Comparison of ENCODE assay signal across 13 cellular contexts in genomic region chr10:123913688-123914268, GRCh38. TPM values are rescaled to one million over a fixed set of nuclear protein-coding genes. Genes with fewer than 3 reads are reported as not detected.
DNase-seq lines count a peak whose midpoint lies in the region; ATAC-seq and TF ChIP-seq lines count a peak whose summit lies in the region.
"Had no signal": no experiment of that assay in that cellular context is flagged by ENCODE, and none has a peak within 500 bp of the region (broad histone marks: within the 10 kb centered on the region; RNA-seq: fewer than 3 reads in every experiment).

No MANE protein-coding gene starts in this region.

- TF ChIP-seq CTCF in WTC11 (IDR thresholded peaks at IDR 0.05) (no peak), endodermal cell (conservative IDR thresholded peaks at IDR 0.05) (no peak)

- no peak overlapping the region for H3K4me3 ChIP-seq in endodermal cell (ENCODE audit: low read length)
- H3K4me3 ChIP-seq: ascending aorta, smooth muscle cell had no signal

- H3K9me3 Mint-ChIP-seq in WTC11, result peaks cover 14% of the 10 kb centered on the region
- H3K9me3 Mint-ChIP-seq in endodermal cell, result no peaks in the 10 kb centered on the region

- WGBS in endodermal cell (ENCODE audit: insufficient coverage in 1 of 2, insufficient read length in 1 of 2), 2 experiments, result 72 to 92% methylated on average over 3 to 8 of the region's 8 CpGs

- no peaks in the 10 kb centered on the region for H3K27me3 ChIP-seq in endodermal cell (ENCODE audit: control insufficient read depth, insufficient read depth, low read length, poor library complexity, severe bottlenecking)
- H3K27me3 ChIP-seq: ascending aorta had no signal

- no peak overlapping the region for H3K27ac ChIP-seq in endodermal cell (ENCODE audit: low read depth, low read length)
- H3K27ac ChIP-seq: ascending aorta had no signal

- H3K36me3 ChIP-seq in endodermal cell (ENCODE audit: control insufficient read depth, insufficient read depth, low read length), result no peaks in the 10 kb centered on the region
- H3K36me3 ChIP-seq: ascending aorta had no signal

- ATAC-seq in WTC11, result peak; percentile 47
- no peak for ATAC-seq in HG03039 (IDR thresholded peaks at IDR 0.05; ENCODE audit: unreplicated experiment)

- H3K9me3 ChIP-seq in endodermal cell (ENCODE audit: control insufficient read depth, low read length), result peaks cover 9% of the 10 kb centered on the region

- no peak overlapping the region for H3K4me3 Mint-ChIP-seq in WTC11
- no peak overlapping the region for H3K4me3 Mint-ChIP-seq in endodermal cell
- H3K4me3 Mint-ChIP-seq: CD4-positive, alpha-beta memory T cell had no signal

- H3K36me3 Mint-ChIP-seq in WTC11, result no peaks in the 10 kb centered on the region
- no peaks in the 10 kb centered on the region for H3K36me3 Mint-ChIP-seq in endodermal cell (ENCODE audit: low read depth)
- H3K36me3 Mint-ChIP-seq: CD4-positive, alpha-beta memory T cell had no signal

- no peak overlapping the region for H3K27ac Mint-ChIP-seq in WTC11
- no peak overlapping the region for H3K27ac Mint-ChIP-seq in endodermal cell
- H3K27ac Mint-ChIP-seq: CD4-positive, alpha-beta memory T cell had no signal

- H3K27me3 Mint-ChIP-seq in WTC11 (ENCODE audit: low read depth) (peaks cover 8% of the 10 kb centered on the region), endodermal cell (ENCODE audit: insufficient read depth) (peaks cover 15% of the 10 kb centered on the region)

- no peaks in the 10 kb centered on the region for H3K4me1 ChIP-seq in endodermal cell (ENCODE audit: control insufficient read depth, insufficient read depth, low read length)

- no peak overlapping the region for H3K9ac ChIP-seq in endodermal cell (ENCODE audit: extremely low read depth, low read length, poor library complexity, severe bottlenecking)

- POLR2A ChIA-PET in WTC11 (lab: Charles Lee), result no interaction called here

- CTCF ChIA-PET in WTC11 (lab: Charles Lee), result interaction anchor here (0.9 to 2.9 kb wide), 3 partner anchors 12 to 250 kb away, joined by 3 to 22 read pairs (median 6); no protein-coding TSS in a partner anchor

- peaks cover 23% of the 10 kb centered on the region for H3K4me1 Mint-ChIP-seq in WTC11
- H3K4me1 Mint-ChIP-seq in endodermal cell, result no peaks in the 10 kb centered on the region
- H3K4me1 Mint-ChIP-seq: CD4-positive, alpha-beta memory T cell had no signal

- DNase-seq in CMK (ENCODE audit: low read depth), result peak; percentile 72
- peak; percentile 43 for DNase-seq in HT1080 (ENCODE audit: low read depth)
- no peak for DNase-seq in WTC11 (ENCODE audit: low spot score)
- peak; percentile 3 to 54 for DNase-seq in lung microvascular endothelial cell (ENCODE audit: low read depth in 2 of 2)
- no peak for DNase-seq in activated naive CD4-positive, alpha-beta T cell treated with Interleukin-2 at 50 U/mL for 16 hours
- no peak for DNase-seq in cerebellum (ENCODE audit: low spot score)
- DNase-seq in endodermal cell, result no peak
- DNase-seq: CD4-positive, alpha-beta memory T cell; T1000 had no signal

TF ChIP-seq in WTC11, 78 proteins besides CTCF, POLR2A, EP300 and RAD21 (continues in another document):
- TF ChIP-seq PRDM15 (CRISPR knock-in tag; IDR thresholded peaks at IDR 0.05) (peak; percentile 58; the same call in 1 of the 2 replicates), NFATC4 (CRISPR knock-in tag; IDR thresholded peaks at IDR 0.05) (no peak), HMGA2 (CRISPR knock-in tag; IDR thresholded peaks at IDR 0.05) (no peak), ETV6 (CRISPR knock-in tag; IDR thresholded peaks at IDR 0.05) (no peak), CREB1 (CRISPR knock-in tag; IDR thresholded peaks at IDR 0.05) (no peak), GRHL2 (CRISPR knock-in tag; IDR thresholded peaks at IDR 0.05; ENCODE audit: insufficient replicate concordance, severe bottlenecking) (no peak), ESRRA (CRISPR knock-in tag; IDR thresholded peaks at IDR 0.05; ENCODE audit: borderline replicate concordance) (peak; percentile 77; the same call in 1 of the 2 replicates), OVOL2 (CRISPR knock-in tag; IDR thresholded peaks at IDR 0.05; ENCODE audit: borderline replicate concordance) (no peak), CBFB (CRISPR knock-in tag; IDR thresholded peaks at IDR 0.05; ENCODE audit: low read depth) (no peak)
- TF ChIP-seq, protein P1, sequence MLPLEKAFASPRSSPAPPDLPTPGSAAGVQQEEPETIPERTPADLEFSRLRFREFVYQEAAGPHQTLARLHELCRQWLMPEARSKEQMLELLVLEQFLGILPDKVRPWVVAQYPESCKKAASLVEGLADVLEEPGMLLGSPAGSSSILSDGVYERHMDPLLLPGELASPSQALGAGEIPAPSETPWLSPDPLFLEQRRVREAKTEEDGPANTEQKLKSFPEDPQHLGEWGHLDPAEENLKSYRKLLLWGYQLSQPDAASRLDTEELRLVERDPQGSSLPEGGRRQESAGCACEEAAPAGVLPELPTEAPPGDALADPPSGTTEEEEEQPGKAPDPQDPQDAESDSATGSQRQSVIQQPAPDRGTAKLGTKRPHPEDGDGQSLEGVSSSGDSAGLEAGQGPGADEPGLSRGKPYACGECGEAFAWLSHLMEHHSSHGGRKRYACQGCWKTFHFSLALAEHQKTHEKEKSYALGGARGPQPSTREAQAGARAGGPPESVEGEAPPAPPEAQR (CRISPR knock-in tag; IDR thresholded peaks at IDR 0.05), result no peak
- TF ChIP-seq, protein P2, sequence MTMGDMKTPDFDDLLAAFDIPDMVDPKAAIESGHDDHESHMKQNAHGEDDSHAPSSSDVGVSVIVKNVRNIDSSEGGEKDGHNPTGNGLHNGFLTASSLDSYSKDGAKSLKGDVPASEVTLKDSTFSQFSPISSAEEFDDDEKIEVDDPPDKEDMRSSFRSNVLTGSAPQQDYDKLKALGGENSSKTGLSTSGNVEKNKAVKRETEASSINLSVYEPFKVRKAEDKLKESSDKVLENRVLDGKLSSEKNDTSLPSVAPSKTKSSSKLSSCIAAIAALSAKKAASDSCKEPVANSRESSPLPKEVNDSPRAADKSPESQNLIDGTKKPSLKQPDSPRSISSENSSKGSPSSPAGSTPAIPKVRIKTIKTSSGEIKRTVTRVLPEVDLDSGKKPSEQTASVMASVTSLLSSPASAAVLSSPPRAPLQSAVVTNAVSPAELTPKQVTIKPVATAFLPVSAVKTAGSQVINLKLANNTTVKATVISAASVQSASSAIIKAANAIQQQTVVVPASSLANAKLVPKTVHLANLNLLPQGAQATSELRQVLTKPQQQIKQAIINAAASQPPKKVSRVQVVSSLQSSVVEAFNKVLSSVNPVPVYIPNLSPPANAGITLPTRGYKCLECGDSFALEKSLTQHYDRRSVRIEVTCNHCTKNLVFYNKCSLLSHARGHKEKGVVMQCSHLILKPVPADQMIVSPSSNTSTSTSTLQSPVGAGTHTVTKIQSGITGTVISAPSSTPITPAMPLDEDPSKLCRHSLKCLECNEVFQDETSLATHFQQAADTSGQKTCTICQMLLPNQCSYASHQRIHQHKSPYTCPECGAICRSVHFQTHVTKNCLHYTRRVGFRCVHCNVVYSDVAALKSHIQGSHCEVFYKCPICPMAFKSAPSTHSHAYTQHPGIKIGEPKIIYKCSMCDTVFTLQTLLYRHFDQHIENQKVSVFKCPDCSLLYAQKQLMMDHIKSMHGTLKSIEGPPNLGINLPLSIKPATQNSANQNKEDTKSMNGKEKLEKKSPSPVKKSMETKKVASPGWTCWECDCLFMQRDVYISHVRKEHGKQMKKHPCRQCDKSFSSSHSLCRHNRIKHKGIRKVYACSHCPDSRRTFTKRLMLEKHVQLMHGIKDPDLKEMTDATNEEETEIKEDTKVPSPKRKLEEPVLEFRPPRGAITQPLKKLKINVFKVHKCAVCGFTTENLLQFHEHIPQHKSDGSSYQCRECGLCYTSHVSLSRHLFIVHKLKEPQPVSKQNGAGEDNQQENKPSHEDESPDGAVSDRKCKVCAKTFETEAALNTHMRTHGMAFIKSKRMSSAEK (CRISPR knock-in tag; IDR thresholded peaks at IDR 0.05; ENCODE audit: borderline replicate concordance), result no peak

RNA-seq across cellular contexts. Expression of gene CPXM2, which starts 22.2 kb away (rescaled TPM):
- 0.08 TPM in 1 of 2 replicates, not detected in the other for total RNA-seq in HT1080 (2014; rRNA removed; shearing (Covaris generic))
- not detected in 2 replicates for polyA plus RNA-seq in HT1080 (2015; cell fraction: cytosol; rRNA removed)
- polyA plus RNA-seq in HT1080 (2015; cell fraction: nucleus; rRNA removed), result 0.05 TPM in 1 of 2 replicates, not detected in the other
- total RNA-seq in WTC11 (2021) (3.4 to 4.8 TPM (median 4.7 TPM) in 3 replicates), lung microvascular endothelial cell (under 0.01 and 0.22 TPM in 2 replicates), cerebellum (1.8 TPM), endodermal cell (1 to 10 TPM; 1.4 to 1.9 TPM)
- polyA plus RNA-seq in endodermal cell (2013, experiment 1 of 2), result 1.1 TPM
- 0.91 TPM for polyA plus RNA-seq in endodermal cell (2013, experiment 2 of 2)
- total RNA-seq: CD4-positive, alpha-beta memory T cell; MCF 10A had no signal
- polyA plus RNA-seq: CD4-positive, alpha-beta memory T cell had no signal

Comparison
In these comparisons a context has a peak if more than half of its experiments do, and no peak if none do; other contexts are left out.
1. DNase-seq: peak in CMK (single experiment), HT1080 (single experiment) and lung microvascular endothelial cell (2 of 2); none in WTC11 (single experiment), activated naive CD4-positive, alpha-beta T cell treated with Interleukin-2 at 50 U/mL for 16 hours (single experiment), cerebellum (single experiment) and endodermal cell (single experiment).